Comparison of ENCODE assay signal across 13 cellular contexts in the genomic region with DNA sequence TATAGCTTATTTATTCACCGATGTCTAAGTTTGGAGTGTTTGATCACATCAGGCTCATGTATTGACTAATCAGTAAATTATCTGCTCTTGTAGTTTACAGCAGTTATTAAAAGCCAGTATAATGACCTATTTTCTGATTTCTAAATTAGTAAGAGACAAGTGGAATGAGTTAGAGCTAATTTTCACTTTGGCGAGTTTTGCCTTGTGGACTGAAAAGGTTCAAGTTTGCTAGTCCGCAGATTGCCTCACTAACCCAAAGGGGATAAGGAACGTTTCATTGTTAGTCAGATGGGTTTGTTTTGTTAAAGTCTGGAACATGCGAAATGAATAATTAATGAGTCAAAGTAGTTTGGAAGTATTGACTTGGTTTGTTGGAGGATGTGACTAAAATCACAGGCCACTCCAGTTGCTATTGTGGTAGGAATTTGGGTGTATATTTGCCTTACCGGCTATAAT. TPM values are rescaled to one million over a fixed set of nuclear protein-coding genes. Genes with fewer than 3 reads are reported as not detected.
DNase-seq lines count a peak whose midpoint lies in the region; ATAC-seq and TF ChIP-seq lines count a peak whose summit lies in the region.
"Had no signal": no experiment of that assay in that cellular context is flagged by ENCODE, and none has a peak within 500 bp of the region (broad histone marks: within the 10 kb centered on the region; RNA-seq: fewer than 3 reads in every experiment).

No MANE protein-coding gene starts in this region.

- H3K79me2 ChIP-seq in mammary epithelial cell (ENCODE audit: insufficient read depth, low read length) = no peaks in the 10 kb centered on the region

- peaks cover 4% of the 10 kb centered on the region for H3K4me1 ChIP-seq in mammary epithelial cell (ENCODE audit: insufficient read depth, low read length)

- ATAC-seq in activated CD4-positive, CD25-positive, alpha-beta regulatory T cell treated with anti-CD3 and anti-CD28 coated beads, Interleukin-2, amount 50 U/mL, for 24 hours = peak; percentile 65 to 68
- ATAC-seq in HG02870 (IDR thresholded peaks at IDR 0.05; ENCODE audit: unreplicated experiment) = peak; percentile 56

- no peaks in the 10 kb centered on the region for H3K9me3 ChIP-seq in mammary epithelial cell (replicated peaks; ENCODE audit: insufficient read depth, low read length)

- dilution Hi-C loops in mammary epithelial cell (cut with HindIII; ENCODE audit: low sequenced_read_pairs) = no loop called here

- TF ChIP-seq CTCF in mammary epithelial cell (conservative IDR thresholded peaks at IDR 0.05 in 1 of 2, IDR thresholded peaks at IDR 0.05 in 1 of 2; ENCODE audit: extremely low read depth in 1 of 2, insufficient read depth in 1 of 2, low read depth in 1 of 2, low read length in 2 of 2) = no peak

- no peak for DNase-seq in activated CD4-positive, CD25-positive, alpha-beta regulatory T cell (lab: John Stamatoyannopoulos, UW)
- DNase-seq in mammary epithelial cell (peak; percentile 31), pons (ENCODE audit: low spot score) (peak; percentile 20), NCI-H526 treated with DMSO at 0.1 percent for 48 hours (lab: John Stamatoyannopoulos, UW) (no peak), UCSD-AML1 (lab: John Stamatoyannopoulos, UW; ENCODE audit: unreplicated experiment) (no peak), NCI-H2029 treated with DMSO at 0.1 percent for 48 hours (lab: John Stamatoyannopoulos, UW) (no peak)
- DNase-seq: mesenchymal stem cell, NCI-H82 had no signal

- H3K9ac ChIP-seq in mammary epithelial cell (ENCODE audit: insufficient read depth, low read length) = no peak overlapping the region

- intact Hi-C loops in mammary epithelial cell (cut with micrococcal nuclease) = no loop called here

- WGBS in mammary epithelial cell (ENCODE audit: low coverage, missing lambda C conversion rate) = 81% methylated on average over 6 of the region's 6 CpGs

- no peaks in the 10 kb centered on the region for H4K20me1 ChIP-seq in mammary epithelial cell (ENCODE audit: insufficient read depth, low read length)

- BruUV-seq in mammary epithelial cell (replicated peaks; lab: Mats Ljungman, UMichigan) = no TSS peak

- H3K36me3 ChIP-seq in mammary epithelial cell (ENCODE audit: insufficient read depth, low read length) = peaks cover 19% of the 10 kb centered on the region

- no peak overlapping the region for H3K4me3 ChIP-seq in mammary epithelial cell (replicated peaks in 1 of 3; ENCODE audit: insufficient read depth in 1 of 3, low read depth in 2 of 3, low read length in 3 of 3)
- H3K4me3 ChIP-seq: coronary artery had no signal

- no peaks in the 10 kb centered on the region for H3K27me3 ChIP-seq in mammary epithelial cell (ENCODE audit: insufficient read depth, low read length)

- H2AFZ ChIP-seq in mammary epithelial cell (ENCODE audit: low read depth, low read length) = no peak overlapping the region

- in situ Hi-C loops in mammary epithelial cell (cut with MboI; ENCODE audit: low sequenced_read_pairs in 2 of 2) = no loop called here

- no peak overlapping the region for H3K4me2 ChIP-seq in mammary epithelial cell (ENCODE audit: insufficient read depth, low read depth, low read length)

- H3K27ac ChIP-seq in mammary epithelial cell (ENCODE audit: insufficient read depth, low read depth, low read length) = no peak overlapping the region
- H3K27ac ChIP-seq: 22Rv1, coronary artery, VCaP had no signal

- CTCF ChIA-PET in mammary epithelial cell (lab: Charles Lee; ENCODE audit: low non-redundant PET) = no interaction called here

RNA-seq across cellular contexts. Expression of gene SMARCA2, which starts 40.1 kb away (rescaled TPM):
- total RNA-seq in mammary epithelial cell = 10 to 100 TPM; 62.7 to 80.2 TPM
- polyA plus RNA-seq in mammary epithelial cell = 42.9 TPM
- polyA minus RNA-seq in mammary epithelial cell = 97.7 TPM

Comparison
In these comparisons a context has a peak if more than half of its experiments do, and no peak if none do; other contexts are left out.
1. DNase-seq: peak in mammary epithelial cell (single experiment) and pons (single experiment); none in activated CD4-positive, CD25-positive, alpha-beta regulatory T cell (0 of 4), NCI-H526 treated with DMSO at 0.1 percent for 48 hours (single experiment), UCSD-AML1 (single experiment) and NCI-H2029 treated with DMSO at 0.1 percent for 48 hours (single experiment).